Comparison of ENCODE assay signal across 2 cellular contexts in the genomic region with DNA sequence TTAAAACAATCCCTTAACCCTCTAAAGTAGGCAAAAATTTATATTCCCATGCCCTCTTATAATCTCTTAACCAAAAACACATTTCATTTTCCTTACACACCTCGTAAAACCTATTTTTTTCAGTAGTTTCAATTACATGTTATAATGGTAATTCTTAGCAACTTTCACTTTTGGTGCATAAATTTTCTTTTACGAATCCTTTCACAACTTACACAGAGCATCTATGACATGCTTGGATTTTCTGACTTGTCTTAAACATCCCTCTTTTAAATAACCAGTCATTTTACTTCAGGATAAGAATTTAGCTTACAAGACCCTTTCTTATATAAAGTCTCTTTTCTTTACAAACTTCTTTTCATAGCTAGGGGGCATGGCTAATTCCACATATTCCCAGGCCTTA.
TF ChIP-seq lines count a peak whose summit lies in the region.

No MANE protein-coding gene starts in this region.

TF ChIP-seq in HepG2, 621 proteins besides CTCF, POLR2A, EP300 and RAD21:
- no peak for TF ChIP-seq THAP11 (CRISPR knock-in tag; IDR thresholded peaks at IDR 0.05)
- TF ChIP-seq RFX1 (IDR thresholded peaks at IDR 0.05): no peak
- no peak for TF ChIP-seq CEBPB (IDR thresholded peaks at IDR 0.05; ENCODE audit: borderline replicate concordance, low read depth, low read length)
- no peak for TF ChIP-seq ZKSCAN5 (CRISPR knock-in tag; IDR thresholded peaks at IDR 0.05)
- peak; percentile 76 for TF ChIP-seq ZFP36 (IDR thresholded peaks at IDR 0.05; ENCODE audit: borderline replicate concordance, low read depth, low read length, partially characterized antibody)
- TF ChIP-seq KLF15 (CRISPR knock-in tag; IDR thresholded peaks at IDR 0.05; ENCODE audit: borderline replicate concordance): no peak
- TF ChIP-seq SAP130 (CRISPR knock-in tag; IDR thresholded peaks at IDR 0.05; ENCODE audit: low read depth): no peak
- TF ChIP-seq, protein P1, sequence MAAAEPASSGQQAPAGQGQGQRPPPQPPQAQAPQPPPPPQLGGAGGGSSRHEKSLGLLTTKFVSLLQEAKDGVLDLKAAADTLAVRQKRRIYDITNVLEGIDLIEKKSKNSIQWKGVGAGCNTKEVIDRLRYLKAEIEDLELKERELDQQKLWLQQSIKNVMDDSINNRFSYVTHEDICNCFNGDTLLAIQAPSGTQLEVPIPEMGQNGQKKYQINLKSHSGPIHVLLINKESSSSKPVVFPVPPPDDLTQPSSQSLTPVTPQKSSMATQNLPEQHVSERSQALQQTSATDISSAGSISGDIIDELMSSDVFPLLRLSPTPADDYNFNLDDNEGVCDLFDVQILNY (CRISPR knock-in tag; conservative IDR thresholded peaks at IDR 0.05): no peak
TF ChIP-seq in HepG2: peak in this region for 1.

TF ChIP-seq in Ishikawa, 13 proteins besides CTCF, POLR2A, EP300 and RAD21:
- TF ChIP-seq USF1 (IDR thresholded peaks at IDR 0.05): 0 out of 2 replicates have a peak, but pooled peaks have one; percentile 26
- no peak for TF ChIP-seq NFIC (IDR thresholded peaks at IDR 0.05)
